9 cellular contexts compared by ENCODE assay signal in the genomic region with DNA sequence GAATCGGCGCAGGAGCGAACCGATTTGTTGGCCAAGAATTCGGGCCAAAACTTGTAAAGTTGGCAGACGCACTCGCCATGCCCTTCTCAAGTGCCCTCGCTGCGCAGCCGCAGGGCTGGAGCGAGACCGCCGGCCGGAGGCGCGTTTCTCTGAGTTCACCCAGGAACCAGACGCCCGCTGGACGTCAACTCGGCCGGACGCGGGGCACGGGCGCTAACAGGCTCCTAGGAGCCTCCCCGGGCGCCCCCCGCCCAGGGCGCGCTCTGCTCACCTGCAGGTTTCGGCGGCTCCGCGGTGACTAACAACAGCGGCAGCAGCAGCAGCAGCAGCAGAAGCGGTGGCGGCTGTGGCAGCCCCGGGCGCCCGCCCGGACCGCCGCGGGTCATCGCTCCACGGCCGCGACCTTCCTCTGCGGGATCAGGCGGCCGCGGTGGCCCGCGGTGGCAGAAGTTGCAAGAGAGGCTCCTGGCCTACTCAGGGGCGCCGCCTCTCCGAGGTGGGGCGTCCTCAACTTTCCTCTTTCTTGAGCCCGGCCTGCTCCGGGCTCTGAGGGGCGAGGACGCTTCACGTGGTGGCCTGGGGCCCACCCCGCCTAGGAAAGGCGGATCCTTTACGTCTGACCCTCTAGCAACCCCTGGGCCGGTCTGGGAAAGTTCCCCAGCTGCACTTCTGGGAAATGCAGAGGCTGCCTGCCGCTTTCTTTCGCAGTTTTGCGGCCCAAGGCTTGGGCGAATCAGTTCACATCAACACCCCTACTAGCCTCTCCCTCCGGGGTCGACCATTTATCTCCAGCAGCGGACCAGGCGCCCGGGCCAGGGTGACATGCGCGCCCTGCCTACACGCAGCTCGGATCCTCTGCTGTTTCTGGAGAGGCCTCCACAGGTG. TPM values are rescaled to one million over a fixed set of nuclear protein-coding genes. Genes with fewer than 3 reads are reported as not detected.
DNase-seq lines count a peak whose midpoint lies in the region; ATAC-seq and TF ChIP-seq lines count a peak whose summit lies in the region.
"Had no signal": no experiment of that assay in that cellular context is flagged by ENCODE, and none has a peak within 500 bp of the region (broad histone marks: within the 10 kb centered on the region; RNA-seq: fewer than 3 reads in every experiment).

A gene with protein sequence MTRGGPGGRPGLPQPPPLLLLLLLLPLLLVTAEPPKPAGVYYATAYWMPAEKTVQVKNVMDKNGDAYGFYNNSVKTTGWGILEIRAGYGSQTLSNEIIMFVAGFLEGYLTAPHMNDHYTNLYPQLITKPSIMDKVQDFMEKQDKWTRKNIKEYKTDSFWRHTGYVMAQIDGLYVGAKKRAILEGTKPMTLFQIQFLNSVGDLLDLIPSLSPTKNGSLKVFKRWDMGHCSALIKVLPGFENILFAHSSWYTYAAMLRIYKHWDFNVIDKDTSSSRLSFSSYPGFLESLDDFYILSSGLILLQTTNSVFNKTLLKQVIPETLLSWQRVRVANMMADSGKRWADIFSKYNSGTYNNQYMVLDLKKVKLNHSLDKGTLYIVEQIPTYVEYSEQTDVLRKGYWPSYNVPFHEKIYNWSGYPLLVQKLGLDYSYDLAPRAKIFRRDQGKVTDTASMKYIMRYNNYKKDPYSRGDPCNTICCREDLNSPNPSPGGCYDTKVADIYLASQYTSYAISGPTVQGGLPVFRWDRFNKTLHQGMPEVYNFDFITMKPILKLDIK (minus strand): TSS at position 573 of the 885 bp plus-strand sequence. CDS start 187 bp downstream, at position 386.

- DNase-seq in G401 (ENCODE audit: low spot score) = peak; percentile 16
- DNase-seq in fibroblast of mammary gland (ENCODE audit: low read depth) = peak; percentile 50
- no peak for DNase-seq in type B pancreatic cell (ENCODE audit: extremely low spot score, unreplicated experiment)
- no peak for DNase-seq in NCI-H1694 (lab: John Stamatoyannopoulos, UW)
- DNase-seq in activated CD4-positive, CD25-positive, alpha-beta regulatory T cell treated with anti-CD3 and anti-CD28 coated beads, Interleukin-2, amount 50 U/mL, for 72 hours = no peak

- H3K9ac ChIP-seq in muscle layer of colon (ENCODE audit: low read length) = peak within 1 kb of the TSS; percentile 44

- H3K27ac Mint-ChIP-seq in type B pancreatic cell = peak within 1 kb of the TSS; percentile 76

- peaks cover 3% of the 10 kb centered on the region for H3K4me1 ChIP-seq in muscle layer of colon (ENCODE audit: insufficient read depth, low read length)

- H3K4me3 Mint-ChIP-seq in type B pancreatic cell = peak within 1 kb of the TSS; percentile 82

- no peaks in the 10 kb centered on the region for H3K27me3 ChIP-seq in muscle layer of colon (ENCODE audit: control insufficient read depth in 1 of 2, insufficient read depth in 2 of 2, low read length in 2 of 2)

- H3K4me3 ChIP-seq in fibroblast of mammary gland (ENCODE audit: control insufficient read depth, low read depth, low read length) (peak within 1 kb of the TSS; percentile 44), muscle layer of colon (ENCODE audit: low read depth in 1 of 2, low read length in 2 of 2) (peak within 1 kb of the TSS; percentile 50 to 65)

- H3K9me3 ChIP-seq in muscle layer of colon (ENCODE audit: low read length) = no peaks in the 10 kb centered on the region

- H3K9me3 Mint-ChIP-seq in type B pancreatic cell = peaks cover 5% of the 10 kb centered on the region

- H3K27ac ChIP-seq in muscle layer of colon (ENCODE audit: low read depth, low read length) = peak within 1 kb of the TSS; percentile 82

- peaks cover 6% of the 10 kb centered on the region for H3K4me1 Mint-ChIP-seq in type B pancreatic cell (ENCODE audit: unreplicated experiment)

- H3K36me3 ChIP-seq in muscle layer of colon (ENCODE audit: insufficient read depth, low read length) = no peaks in the 10 kb centered on the region

- ATAC-seq in GM21786 (IDR thresholded peaks at IDR 0.05; ENCODE audit: unreplicated experiment) = peak; percentile 54
- ATAC-seq in SK-N-SH treated with all-trans-retinoic acid at 6 μM for 48 hours = peak; percentile 59

- peaks cover 16% of the 10 kb centered on the region for H3K36me3 Mint-ChIP-seq in type B pancreatic cell

- in situ Hi-C loops in G401 (cut with HindIII; ENCODE audit: low sequenced_read_pairs) = no loop called here

- TF ChIP-seq CTCF in fibroblast of mammary gland (conservative IDR thresholded peaks at IDR 0.05; ENCODE audit: control insufficient read depth, insufficient read depth, low read depth, low read length) = no peak
- no peak for TF ChIP-seq CTCF in type B pancreatic cell (conservative IDR thresholded peaks at IDR 0.05)

- peaks cover 12% of the 10 kb centered on the region for H3K27me3 Mint-ChIP-seq in type B pancreatic cell

TF ChIP-seq in SK-N-SH treated with all-trans-retinoic acid at 6 μM for 48 hours, 23 proteins besides CTCF, POLR2A, EP300 and RAD21:
- TF ChIP-seq, protein P1, sequence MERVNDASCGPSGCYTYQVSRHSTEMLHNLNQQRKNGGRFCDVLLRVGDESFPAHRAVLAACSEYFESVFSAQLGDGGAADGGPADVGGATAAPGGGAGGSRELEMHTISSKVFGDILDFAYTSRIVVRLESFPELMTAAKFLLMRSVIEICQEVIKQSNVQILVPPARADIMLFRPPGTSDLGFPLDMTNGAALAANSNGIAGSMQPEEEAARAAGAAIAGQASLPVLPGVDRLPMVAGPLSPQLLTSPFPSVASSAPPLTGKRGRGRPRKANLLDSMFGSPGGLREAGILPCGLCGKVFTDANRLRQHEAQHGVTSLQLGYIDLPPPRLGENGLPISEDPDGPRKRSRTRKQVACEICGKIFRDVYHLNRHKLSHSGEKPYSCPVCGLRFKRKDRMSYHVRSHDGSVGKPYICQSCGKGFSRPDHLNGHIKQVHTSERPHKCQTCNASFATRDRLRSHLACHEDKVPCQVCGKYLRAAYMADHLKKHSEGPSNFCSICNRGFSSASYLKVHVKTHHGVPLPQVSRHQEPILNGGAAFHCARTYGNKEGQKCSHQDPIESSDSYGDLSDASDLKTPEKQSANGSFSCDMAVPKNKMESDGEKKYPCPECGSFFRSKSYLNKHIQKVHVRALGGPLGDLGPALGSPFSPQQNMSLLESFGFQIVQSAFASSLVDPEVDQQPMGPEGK (CRISPR knock-in tag; IDR thresholded peaks at IDR 0.05; ENCODE audit: borderline replicate concordance) = no peak
- TF ChIP-seq BACH2 (CRISPR knock-in tag; IDR thresholded peaks at IDR 0.05; ENCODE audit: borderline replicate concordance) (no peak), ZNF565 (CRISPR knock-in tag; conservative IDR thresholded peaks at IDR 0.05; ENCODE audit: low read depth) (no peak), ZFP3 (CRISPR knock-in tag; IDR thresholded peaks at IDR 0.05) (no peak), ZFP30 (CRISPR knock-in tag; IDR thresholded peaks at IDR 0.05) (no peak), OSR1 (CRISPR knock-in tag; IDR thresholded peaks at IDR 0.05) (no peak), TCF4 (CRISPR knock-in tag; IDR thresholded peaks at IDR 0.05; ENCODE audit: borderline replicate concordance) (no peak), ESRRG (CRISPR knock-in tag; IDR thresholded peaks at IDR 0.05) (no peak), RARB (CRISPR knock-in tag; IDR thresholded peaks at IDR 0.05) (no peak), ISL1 (CRISPR knock-in tag; IDR thresholded peaks at IDR 0.05) (no peak), ZNF70 (CRISPR knock-in tag; IDR thresholded peaks at IDR 0.05) (no peak), PPARA (CRISPR knock-in tag; IDR thresholded peaks at IDR 0.05; ENCODE audit: borderline replicate concordance) (no peak), ARNTL (CRISPR knock-in tag; IDR thresholded peaks at IDR 0.05; ENCODE audit: borderline replicate concordance, low read depth) (no peak), CSDC2 (CRISPR knock-in tag; IDR thresholded peaks at IDR 0.05) (no peak), SNAI2 (CRISPR knock-in tag; IDR thresholded peaks at IDR 0.05) (no peak)
- TF ChIP-seq, protein P2, sequence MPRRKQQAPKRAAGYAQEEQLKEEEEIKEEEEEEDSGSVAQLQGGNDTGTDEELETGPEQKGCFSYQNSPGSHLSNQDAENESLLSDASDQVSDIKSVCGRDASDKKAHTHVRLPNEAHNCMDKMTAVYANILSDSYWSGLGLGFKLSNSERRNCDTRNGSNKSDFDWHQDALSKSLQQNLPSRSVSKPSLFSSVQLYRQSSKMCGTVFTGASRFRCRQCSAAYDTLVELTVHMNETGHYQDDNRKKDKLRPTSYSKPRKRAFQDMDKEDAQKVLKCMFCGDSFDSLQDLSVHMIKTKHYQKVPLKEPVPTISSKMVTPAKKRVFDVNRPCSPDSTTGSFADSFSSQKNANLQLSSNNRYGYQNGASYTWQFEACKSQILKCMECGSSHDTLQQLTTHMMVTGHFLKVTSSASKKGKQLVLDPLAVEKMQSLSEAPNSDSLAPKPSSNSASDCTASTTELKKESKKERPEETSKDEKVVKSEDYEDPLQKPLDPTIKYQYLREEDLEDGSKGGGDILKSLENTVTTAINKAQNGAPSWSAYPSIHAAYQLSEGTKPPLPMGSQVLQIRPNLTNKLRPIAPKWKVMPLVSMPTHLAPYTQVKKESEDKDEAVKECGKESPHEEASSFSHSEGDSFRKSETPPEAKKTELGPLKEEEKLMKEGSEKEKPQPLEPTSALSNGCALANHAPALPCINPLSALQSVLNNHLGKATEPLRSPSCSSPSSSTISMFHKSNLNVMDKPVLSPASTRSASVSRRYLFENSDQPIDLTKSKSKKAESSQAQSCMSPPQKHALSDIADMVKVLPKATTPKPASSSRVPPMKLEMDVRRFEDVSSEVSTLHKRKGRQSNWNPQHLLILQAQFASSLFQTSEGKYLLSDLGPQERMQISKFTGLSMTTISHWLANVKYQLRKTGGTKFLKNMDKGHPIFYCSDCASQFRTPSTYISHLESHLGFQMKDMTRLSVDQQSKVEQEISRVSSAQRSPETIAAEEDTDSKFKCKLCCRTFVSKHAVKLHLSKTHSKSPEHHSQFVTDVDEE (CRISPR knock-in tag; IDR thresholded peaks at IDR 0.05) = no peak
- TF ChIP-seq, protein P3, sequence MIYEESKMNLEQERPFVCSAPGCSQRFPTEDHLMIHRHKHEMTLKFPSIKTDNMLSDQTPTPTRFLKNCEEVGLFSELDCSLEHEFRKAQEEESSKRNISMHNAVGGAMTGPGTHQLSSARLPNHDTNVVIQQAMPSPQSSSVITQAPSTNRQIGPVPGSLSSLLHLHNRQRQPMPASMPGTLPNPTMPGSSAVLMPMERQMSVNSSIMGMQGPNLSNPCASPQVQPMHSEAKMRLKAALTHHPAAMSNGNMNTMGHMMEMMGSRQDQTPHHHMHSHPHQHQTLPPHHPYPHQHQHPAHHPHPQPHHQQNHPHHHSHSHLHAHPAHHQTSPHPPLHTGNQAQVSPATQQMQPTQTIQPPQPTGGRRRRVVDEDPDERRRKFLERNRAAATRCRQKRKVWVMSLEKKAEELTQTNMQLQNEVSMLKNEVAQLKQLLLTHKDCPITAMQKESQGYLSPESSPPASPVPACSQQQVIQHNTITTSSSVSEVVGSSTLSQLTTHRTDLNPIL (CRISPR knock-in tag; IDR thresholded peaks at IDR 0.05; ENCODE audit: low read depth) = no peak

RNA-seq across cellular contexts. Expression of the gene that starts here (rescaled TPM):
- total RNA-seq in G401 (2014; rRNA removed; shearing (Covaris generic)) = not detected in 2 replicates
- total RNA-seq in type B pancreatic cell (ENCODE audit: low replicate concordance) = 21.1 and 30.5 TPM in 2 replicates
- total RNA-seq: T-helper 1 cell treated with Interleukin-12 subunit alpha and Interleukin-12 subunit beta and Interleukin-4 antibody, amounts not matched to agents 30 ng/mL and 1 ng/mL, for 36 hours had no signal

Comparison
In these comparisons a context has a peak if more than half of its experiments do, and no peak if none do; other contexts are left out.
1. RNA of the gene that starts here (total RNA-seq): 21.1 to 30.5 TPM in type B pancreatic cell; not detected in G401; every median in the first group is over 10 times any median in the second.
2. Peak in DNase-seq in G401; RNA of the gene not detected or under 1 TPM.